ENCODE assay signal across 14 cellular contexts in the genomic region with DNA sequence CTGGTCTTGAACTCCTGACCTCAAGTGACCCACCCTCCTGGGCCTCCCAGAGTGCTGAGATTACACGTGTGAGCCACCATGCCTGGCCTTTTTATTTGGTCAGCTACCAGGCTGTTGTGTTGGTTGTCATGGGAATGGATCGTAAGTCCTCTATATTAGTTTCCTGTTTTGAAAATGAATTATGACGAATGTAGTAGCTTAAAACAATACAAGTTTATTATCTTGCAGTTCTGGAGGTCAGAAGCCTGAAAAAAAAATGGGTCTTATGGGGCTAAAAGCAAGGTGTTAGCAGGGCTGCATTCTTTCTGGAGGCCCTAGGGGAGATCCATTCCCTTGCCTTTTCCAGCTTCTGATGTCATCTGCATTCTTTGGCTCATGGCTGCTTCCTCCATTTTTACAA. TPM values are rescaled to one million over a fixed set of nuclear protein-coding genes. Genes with fewer than 3 reads are reported as not detected.
A peak's percentile ranks its signal among the peaks of the same experiment; 100 is the strongest.
DNase-seq lines count a peak whose midpoint lies in the region; ATAC-seq, FAIRE-seq and TF ChIP-seq lines count a peak whose summit lies in the region.
"Had no signal": no experiment of that assay in that cellular context is flagged by ENCODE, and none has a peak within 500 bp of the region (broad histone marks: within the 10 kb centered on the region; RNA-seq: fewer than 3 reads in every experiment).

No MANE protein-coding gene starts in this region.

- TF ChIP-seq CTCF in CD14-positive monocyte (IDR thresholded peaks at IDR 0.05), result no peak
- TF ChIP-seq CTCF in HepG2 (CRISPR knock-in tag; IDR thresholded peaks at IDR 0.05), result no peak

- no peaks in the 10 kb centered on the region for H3K36me3 ChIP-seq in HepG2 (replicated peaks in 1 of 2; ENCODE audit: control insufficient read depth in 1 of 2, insufficient read depth in 2 of 2, low read length in 2 of 2)

- H3K4me1 Mint-ChIP-seq in CD14-positive monocyte, result peaks cover 16% of the 10 kb centered on the region
- H3K4me1 Mint-ChIP-seq in central memory CD8-positive, alpha-beta T cell, result peaks cover 20% of the 10 kb centered on the region
- peaks cover 12 to 17% of the 10 kb centered on the region in 2 donors for H3K4me1 Mint-ChIP-seq in immature natural killer cell

- no peak for TF ChIP-seq RAD21 in HepG2 (CRISPR knock-in tag; IDR thresholded peaks at IDR 0.05)

- no peak overlapping the region for H3K4me3 ChIP-seq in HepG2 (replicated peaks in 1 of 3; ENCODE audit: insufficient read depth in 1 of 3, low read depth in 2 of 3, low read length in 3 of 3)

- H3K9me3 Mint-ChIP-seq in CD14-positive monocyte (peaks cover 0 to 3% (median 0%) of the 10 kb centered on the region in 7 donors), immature natural killer cell (no peaks in the 10 kb centered on the region)
- no peaks in the 10 kb centered on the region for H3K9me3 Mint-ChIP-seq in central memory CD8-positive, alpha-beta T cell

- TF ChIP-seq POLR2A in HepG2 (IDR thresholded peaks at IDR 0.05; ENCODE audit: insufficient read depth in 1 of 2, low read depth in 2 of 2, low read length in 2 of 2), result no peak

- no peaks in the 10 kb centered on the region for H3K36me3 Mint-ChIP-seq in CD14-positive monocyte
- no peaks in the 10 kb centered on the region for H3K36me3 Mint-ChIP-seq in central memory CD8-positive, alpha-beta T cell (ENCODE audit: insufficient read depth)
- no peaks in the 10 kb centered on the region for H3K36me3 Mint-ChIP-seq in immature natural killer cell

- H2AFZ ChIP-seq in HepG2 (ENCODE audit: low read length), result no peak overlapping the region

- TF ChIP-seq EP300 in HepG2 (IDR thresholded peaks at IDR 0.05; ENCODE audit: low read depth in 2 of 2, low read length in 2 of 2) (no peak), HepG2 (CRISPR knock-in tag; IDR thresholded peaks at IDR 0.05; ENCODE audit: borderline replicate concordance) (no peak)

- H3K4me3 Mint-ChIP-seq in CD14-positive monocyte, result no peak overlapping the region
- H3K4me3 Mint-ChIP-seq in central memory CD8-positive, alpha-beta T cell, result no peak overlapping the region
- no peak overlapping the region for H3K4me3 Mint-ChIP-seq in immature natural killer cell

- peaks cover 0 to 4% (median 2%) of the 10 kb centered on the region in 3 donors for H3K27me3 Mint-ChIP-seq in CD14-positive monocyte (ENCODE audit: low read depth in 3 of 3)
- no peaks in the 10 kb centered on the region for H3K27me3 Mint-ChIP-seq in central memory CD8-positive, alpha-beta T cell
- peaks cover 1 to 5% (median 5%) of the 10 kb centered on the region in 3 donors for H3K27me3 Mint-ChIP-seq in immature natural killer cell (ENCODE audit: low read depth in 3 of 3)

- POLR2A ChIA-PET in HepG2 (lab: Yijun Ruan, JAX), result no interaction called here

- no peak overlapping the region for H3K9ac ChIP-seq in HepG2 (ENCODE audit: insufficient read depth, low read depth, low read length)

- intact Hi-C loops in CD14-positive monocyte (cut with micrococcal nuclease), result no loop called here
- intact Hi-C loops in HepG2 (cut with micrococcal nuclease; ENCODE audit: unreplicated experiment), result no loop called here

- CTCF ChIA-PET in HepG2 (lab: Yijun Ruan, JAX; ENCODE audit: low intra/inter-chr PET ratio, low total read pairs), result no interaction called here

- no TSS peak for BruUV-seq in HepG2 (replicated peaks; lab: Mats Ljungman, UMichigan)

- no peaks in the 10 kb centered on the region for H3K79me2 ChIP-seq in HepG2 (ENCODE audit: insufficient read depth, low read length)

- no peak for FAIRE-seq in HepG2 (lab: Jason Lieb, UNC)
- FAIRE-seq: HTR-8/SVneo had no signal

- in situ Hi-C loops in HepG2 (cut with HindIII; ENCODE audit: extremely low pct_ligation_motif_present, low pct_unique_long_range_greater_than_20kb), result no loop called here

- no peak overlapping the region for H3K4me2 ChIP-seq in HepG2 (ENCODE audit: low read depth, low read length)

- peak; percentile 34 for ATAC-seq in central memory CD8-positive, alpha-beta T cell (replicated peaks; ENCODE audit: extremely low read depth, poor library complexity, severe bottlenecking)
- ATAC-seq in HepG2, result no peak
- no peak for ATAC-seq in HG03135 (IDR thresholded peaks at IDR 0.05; ENCODE audit: unreplicated experiment)
- ATAC-seq: activated CD4-positive, CD25-positive, alpha-beta regulatory T cell treated with anti-CD3 and anti-CD28 coated beads, Interleukin-2, amount 50 U/mL, for 24 hours had no signal

- no peak for DNase-seq in CD14-positive monocyte (ENCODE audit: low spot score)
- peak; percentile 49 for DNase-seq in ELR (ENCODE audit: low read depth)
- no peak for DNase-seq in central memory CD8-positive, alpha-beta T cell (ENCODE audit: low spot score in 2 of 2)
- DNase-seq in HepG2 (ENCODE audit: low spot score), result no peak
- DNase-seq in SW480 (ENCODE audit: low spot score), result no peak
- no peak for DNase-seq in COLO668 (lab: John Stamatoyannopoulos, UW; ENCODE audit: unreplicated experiment)
- DNase-seq in immature natural killer cell, result no peak
- DNase-seq: effector CD4-positive, alpha-beta T cell; NCI-H1105 treated with DMSO at 0.1 percent for 48 hours; NCI-H526 treated with DMSO at 0.1 percent for 48 hours; SHP77 treated with DMSO at 0.1 percent for 48 hours had no signal

- H4K20me1 ChIP-seq in HepG2 (ENCODE audit: insufficient read depth, low read length), result no peaks in the 10 kb centered on the region

- H3K27ac ChIP-seq in HepG2 (ENCODE audit: extremely low read length, insufficient read depth, low read length), result no peak overlapping the region

- peaks cover 39% of the 10 kb centered on the region for H3K4me1 ChIP-seq in HepG2 (ENCODE audit: insufficient read depth, low read length)

- H3K27ac Mint-ChIP-seq in CD14-positive monocyte (peak overlapping the region in 6 of 7 donors; percentile 51 to 79 (median 67)), immature natural killer cell (no peak overlapping the region)
- H3K27ac Mint-ChIP-seq in central memory CD8-positive, alpha-beta T cell (ENCODE audit: low read depth), result peak overlapping the region; percentile 82

- 11% methylated on average over 3 of the region's 3 CpGs for WGBS in HepG2 (ENCODE audit: low lambda C conversion rate)

- no peaks in the 10 kb centered on the region for H3K27me3 ChIP-seq in HepG2 (ENCODE audit: control insufficient read depth in 1 of 2, insufficient read depth in 2 of 2, low read length in 2 of 2)

- no peaks in the 10 kb centered on the region for H3K9me3 ChIP-seq in HepG2 (ENCODE audit: low read length)

TF ChIP-seq in HepG2, 621 proteins besides CTCF, POLR2A, EP300 and RAD21:
- TF ChIP-seq SOX6 (IDR thresholded peaks at IDR 0.05) (no peak), SOX6 (CRISPR knock-in tag; IDR thresholded peaks at IDR 0.05) (no peak), RFX1 (IDR thresholded peaks at IDR 0.05) (peak; percentile 49; the same call in 1 of the 2 replicates), SPEN (CRISPR knock-in tag; IDR thresholded peaks at IDR 0.05; ENCODE audit: low read depth) (no peak), HIVEP1 (CRISPR knock-in tag; IDR thresholded peaks at IDR 0.05) (no peak), GATAD2A (CRISPR knock-in tag; IDR thresholded peaks at IDR 0.05) (no peak)

RNA-seq across cellular contexts. Expression of a gene that starts 25.1 kb away (rescaled TPM):
- polyA plus RNA-seq in CD14-positive monocyte, result 1 to 10 TPM; 7.5 to 9.7 TPM
- 38.6 and 62.2 TPM in 2 replicates for total RNA-seq in HepG2 (2016; rRNA removed; fragmentation: Illumina TruSeq; extraction: Trizol)
- total RNA-seq in HepG2 (2016; cell fraction: cytosol; rRNA removed; fragmentation: Illumina TruSeq; extraction: Trizol; ENCODE audit: low read depth), result 22.0 and 23.8 TPM in 2 replicates
- total RNA-seq in HepG2 (2016; cell fraction: insoluble cytoplasmic fraction; rRNA removed; fragmentation: Illumina TruSeq; extraction: Trizol), result 41.2 and 56.2 TPM in 2 replicates
- total RNA-seq in HepG2 (2016; cell fraction: membrane; rRNA removed; fragmentation: Illumina TruSeq; extraction: Trizol), result 16.5 and 18.5 TPM in 2 replicates
- 39.5 and 40.7 TPM in 2 replicates for total RNA-seq in HepG2 (2016; cell fraction: nucleus; rRNA removed; fragmentation: Illumina TruSeq; extraction: Trizol)
- polyA plus RNA-seq in HepG2 (2011; rRNA removed), result 12.1 and 20.8 TPM in 2 replicates
- polyA plus RNA-seq in HepG2 (2011; cell fraction: cytosol; rRNA removed), result 13.7 and 17.3 TPM in 2 replicates
- polyA plus RNA-seq in HepG2 (2011; cell fraction: nucleus; rRNA removed), result 30.6 and 37.2 TPM in 2 replicates
- polyA plus RNA-seq in HepG2 (2012), result 17.2 and 22.8 TPM in 2 replicates
- 0.95 and 1.4 TPM in 2 replicates for polyA plus RNA-seq in HepG2 (2016; cell fraction: cytosol; fragmentation: Illumina TruSeq; extraction: Trizol; ENCODE audit: low read depth)
- 26.3 and 30.6 TPM in 2 replicates for polyA plus RNA-seq in HepG2 (2016; cell fraction: insoluble cytoplasmic fraction; fragmentation: Illumina TruSeq; extraction: Trizol; ENCODE audit: low read depth)
- 2.7 and 3.0 TPM in 2 replicates for polyA plus RNA-seq in HepG2 (2016; cell fraction: membrane; fragmentation: Illumina TruSeq; extraction: Trizol; ENCODE audit: low read depth)
- 16.0 and 24.1 TPM in 2 replicates for polyA plus RNA-seq in HepG2 (2016; cell fraction: nucleus; fragmentation: Illumina TruSeq; extraction: Trizol; ENCODE audit: insufficient read depth, low read depth)
- polyA minus RNA-seq in HepG2 (2011; rRNA and poly(A)+ RNA removed; ENCODE audit: low replicate concordance), result 51.5 and 96.6 TPM in 2 replicates
- 35.2 and 36.6 TPM in 2 replicates for polyA minus RNA-seq in HepG2 (2011; cell fraction: cytosol; rRNA and poly(A)+ RNA removed)
- polyA minus RNA-seq in HepG2 (2011; cell fraction: nucleus; rRNA and poly(A)+ RNA removed), result 68.0 and 72.2 TPM in 2 replicates
- polyA plus RNA-seq in immature natural killer cell, result 10 to 100 TPM; 15.9 to 48.0 (median 26.4) TPM

Comparison
In these comparisons a context has a peak if more than half of its experiments do, and no peak if none do; other contexts are left out.
1. H3K27ac Mint-ChIP-seq: peak in CD14-positive monocyte (6 of 7) and central memory CD8-positive, alpha-beta T cell (single experiment); none in immature natural killer cell (0 of 6).